In the genomic region with DNA sequence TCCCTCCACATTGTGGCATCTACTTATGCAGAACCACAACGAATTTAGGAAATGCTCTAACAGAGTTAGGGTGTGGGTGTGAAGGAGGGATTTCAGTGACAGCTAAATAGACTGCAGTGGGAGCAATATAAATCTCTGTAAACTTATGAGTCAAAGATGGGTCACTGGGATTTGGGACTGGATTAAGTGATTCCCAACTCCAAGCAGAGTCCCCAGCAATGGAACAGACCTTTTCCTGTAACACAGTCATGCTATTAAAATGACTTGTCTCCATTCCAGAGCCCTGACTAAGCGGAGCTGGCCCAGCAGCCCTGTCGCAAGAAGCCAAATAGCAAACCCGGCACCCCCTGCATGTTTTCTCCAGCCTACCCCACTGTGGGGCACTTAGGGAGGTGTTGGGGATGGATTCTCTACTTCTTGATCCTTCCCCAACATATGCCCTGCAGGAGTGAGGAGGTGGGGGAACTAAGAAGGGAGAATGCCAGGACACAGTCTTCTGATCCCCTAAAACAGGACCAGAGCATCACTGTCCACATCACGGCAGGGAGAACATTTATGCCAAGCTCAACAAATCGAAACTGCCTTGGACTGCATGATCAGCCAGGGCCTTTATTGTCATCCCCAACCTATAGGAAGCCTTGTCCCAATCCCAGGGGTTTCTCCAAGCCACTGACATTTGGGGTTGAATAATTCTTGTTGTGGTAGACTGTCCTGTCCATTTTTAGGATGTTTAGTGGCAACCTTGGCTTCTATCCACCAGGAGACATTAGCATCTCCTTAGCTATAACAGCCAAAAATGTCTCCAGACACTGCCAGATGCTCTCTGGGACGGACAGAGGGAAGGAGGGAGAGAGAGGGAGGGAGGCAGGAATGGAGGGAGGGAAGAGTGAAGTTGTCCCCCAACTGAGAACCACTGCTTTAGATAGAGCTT, we compare ENCODE assay signal across 10 cellular contexts. TPM values are rescaled to one million over a fixed set of nuclear protein-coding genes. Genes with fewer than 3 reads are reported as not detected.
DNase-seq lines count a peak whose midpoint lies in the region; ATAC-seq and TF ChIP-seq lines count a peak whose summit lies in the region.
"Had no signal": no experiment of that assay in that cellular context is flagged by ENCODE, and none has a peak within 500 bp of the region (broad histone marks: within the 10 kb centered on the region; RNA-seq: fewer than 3 reads in every experiment).

No MANE protein-coding gene starts in this region.

- H3K27ac ChIP-seq in PC-3 (ENCODE audit: low read length) (peak overlapping the region; percentile 98), epithelial cell of prostate (peak overlapping the region; percentile 87), muscle layer of duodenum (ENCODE audit: low read length) (peak overlapping the region; percentile 95)

- no peaks in the 10 kb centered on the region for H3K9me2 ChIP-seq in PC-3 (replicated peaks; ENCODE audit: low read length)

- ATAC-seq in PC-3 (peak; percentile 78), GM21786 (IDR thresholded peaks at IDR 0.05; ENCODE audit: unreplicated experiment) (no peak)
- no peak for ATAC-seq in activated CD8-positive, alpha-beta T cell treated with anti-CD3 and anti-CD28 coated beads for 36 hours

- H3K36me3 ChIP-seq in PC-3 (ENCODE audit: low read depth, low read length) (no peaks in the 10 kb centered on the region), muscle layer of duodenum (ENCODE audit: control insufficient read depth in 1 of 2, insufficient read depth in 2 of 2, low read length in 2 of 2) (peaks cover 8 to 16% of the 10 kb centered on the region in 2 donors)

- H3K9me3 Mint-ChIP-seq in activated CD8-positive, alpha-beta T cell treated with anti-CD3 and anti-CD28 coated beads for 36 hours = no peaks in the 10 kb centered on the region

- H3K36me3 Mint-ChIP-seq in activated CD8-positive, alpha-beta T cell treated with anti-CD3 and anti-CD28 coated beads for 36 hours (ENCODE audit: low read depth) = no peaks in the 10 kb centered on the region

- DNase-seq in 8988T (peak; percentile 85), PC-3 (peak; percentile 96), epithelial cell of prostate (ENCODE audit: low read depth, low spot score) (peak; percentile 31), NK-92 (lab: John Stamatoyannopoulos, UW; ENCODE audit: unreplicated experiment) (no peak), MV-4-11 (lab: John Stamatoyannopoulos, UW) (no peak)
- DNase-seq in activated CD8-positive, alpha-beta T cell treated with anti-CD3 and anti-CD28 coated beads for 36 hours = no peak
- DNase-seq: AML-193; stimulated activated CD4-positive, alpha-beta T cell treated with anti-CD3 and anti-CD28 coated beads, Interleukin-4, amount 100 ng/mL, for 1 hour had no signal

- H3K4me3 ChIP-seq in PC-3 (ENCODE audit: low read length) = peak overlapping the region; percentile 50; the same call in 1 of the 2 replicates
- H3K4me3 ChIP-seq in muscle layer of duodenum (ENCODE audit: low read depth in 1 of 2, low read length in 2 of 2) = peak overlapping the region in 1 of 2 donors; percentile 44

- H3K27me3 Mint-ChIP-seq in activated CD8-positive, alpha-beta T cell treated with anti-CD3 and anti-CD28 coated beads for 36 hours = peaks cover 8% of the 10 kb centered on the region

- CTCF ChIA-PET in PC-3 (lab: Charles Lee) = interaction anchor here (0.6 to 2.4 kb wide), 3 partner anchors 49 to 151 kb away, joined by 3 to 9 read pairs (median 3); no protein-coding TSS in a partner anchor
- CTCF ChIA-PET in activated CD8-positive, alpha-beta T cell treated with anti-CD3 and anti-CD28 coated beads for 36 hours (lab: Charles Lee) = no interaction called here

- intact Hi-C loops in PC-3 (cut with micrococcal nuclease) = loop anchor here (1.0 to 2.0 kb wide), 3 partner anchors 25 to 95 kb away; no protein-coding TSS in a partner anchor
- intact Hi-C loops in activated CD8-positive, alpha-beta T cell treated with anti-CD3 and anti-CD28 coated beads for 36 hours (cut with micrococcal nuclease) = no loop called here

- TF ChIP-seq CTCF in PC-3 (conservative IDR thresholded peaks at IDR 0.05; ENCODE audit: low read depth, low read length) = no peak
- no peak for TF ChIP-seq CTCF in activated CD8-positive, alpha-beta T cell treated with anti-CD3 and anti-CD28 coated beads for 36 hours (IDR thresholded peaks at IDR 0.05)

- BruUV-seq in PC-3 (replicated peaks; lab: Mats Ljungman, UMichigan) = no TSS peak

- no peak overlapping the region for H3K4me3 Mint-ChIP-seq in activated CD8-positive, alpha-beta T cell treated with anti-CD3 and anti-CD28 coated beads for 36 hours

- no peak overlapping the region for H2AFZ ChIP-seq in PC-3 (ENCODE audit: low read length)

- H3K4me1 Mint-ChIP-seq in activated CD8-positive, alpha-beta T cell treated with anti-CD3 and anti-CD28 coated beads for 36 hours (ENCODE audit: low read depth) = peaks cover 5% of the 10 kb centered on the region

- no peaks in the 10 kb centered on the region for H3K27me3 ChIP-seq in PC-3 (ENCODE audit: low read length)
- no peaks in the 10 kb centered on the region for H3K27me3 ChIP-seq in muscle layer of duodenum (ENCODE audit: low read depth, low read length)

- H3K79me2 ChIP-seq in PC-3 (ENCODE audit: low read length) = 0 out of 2 replicates have a peak, but pooled peaks cover 5% of the 10 kb centered on the region

- H3K27ac Mint-ChIP-seq in activated CD8-positive, alpha-beta T cell treated with anti-CD3 and anti-CD28 coated beads for 36 hours = no peak overlapping the region

- H3K9ac ChIP-seq in PC-3 (ENCODE audit: low read length) = peak overlapping the region; percentile 79

- H3K4me1 ChIP-seq in PC-3 (ENCODE audit: insufficient read depth, low read length) (peaks cover 62% of the 10 kb centered on the region), muscle layer of duodenum (ENCODE audit: control insufficient read depth in 1 of 2, insufficient read depth in 2 of 2, low read length in 2 of 2) (peaks cover 53 to 87% of the 10 kb centered on the region in 2 donors)

- no peaks in the 10 kb centered on the region for H4K20me1 ChIP-seq in PC-3 (ENCODE audit: low read length)

- no peaks in the 10 kb centered on the region for H3K9me3 ChIP-seq in PC-3 (ENCODE audit: low read length)
- H3K9me3 ChIP-seq in muscle layer of duodenum (ENCODE audit: control insufficient read depth in 1 of 2, low read length in 2 of 2) = no peaks in the 10 kb centered on the region

- POLR2A ChIA-PET in PC-3 (lab: Charles Lee; ENCODE audit: unreplicated experiment) = interaction anchor here (0.5 to 0.7 kb wide), 2 partner anchors 13 to 87 kb away, joined by 3 to 8 read pairs; no protein-coding TSS in a partner anchor
- POLR2A ChIA-PET in activated CD8-positive, alpha-beta T cell treated with anti-CD3 and anti-CD28 coated beads for 36 hours (lab: Charles Lee) = interaction anchor here (1.5 kb wide), 1 partner anchor 31 kb away, joined by 5 read pairs; no protein-coding TSS in a partner anchor

- peaks cover 14% of the 10 kb centered on the region for H3F3A ChIP-seq in PC-3 (ENCODE audit: low read length, unreplicated experiment)

- peak overlapping the region; percentile 78 for H3K4me2 ChIP-seq in PC-3 (ENCODE audit: low read length)

RNA-seq across cellular contexts. Expression of gene RPL27A, which starts 36.9 kb away (rescaled TPM):
- total RNA-seq in PC-3 (2014; rRNA removed) = 855 and 1,132 TPM in 2 replicates
- total RNA-seq in activated CD8-positive, alpha-beta T cell treated with anti-CD3 and anti-CD28 coated beads for 36 hours = 100 to 1,000 TPM; 959 to 987 TPM

RNA-seq across cellular contexts. Expression of gene TRIM66, which starts 37.1 kb away (rescaled TPM):
- total RNA-seq in PC-3 (2014; rRNA removed) = 5.5 and 6.6 TPM in 2 replicates
- 10 to 100 TPM; 24.7 to 28.4 TPM for total RNA-seq in activated CD8-positive, alpha-beta T cell treated with anti-CD3 and anti-CD28 coated beads for 36 hours

Comparison
In these comparisons a context has a peak if more than half of its experiments do, and no peak if none do; other contexts are left out.
1. DNase-seq: peak in 8988T (single experiment), PC-3 (single experiment) and epithelial cell of prostate (single experiment); none in activated CD8-positive, alpha-beta T cell treated with anti-CD3 and anti-CD28 coated beads for 36 hours (single experiment), NK-92 (single experiment) and MV-4-11 (single experiment).
2. Peak in every context shown above with its lines, with median percentiles within 50 percentile points of each other: H3K27ac ChIP-seq.